8 cellular contexts compared by ENCODE assay signal in genomic region chr2:226995625-226996041, GRCh38.
DNase-seq lines count a peak whose midpoint lies in the region; ATAC-seq and TF ChIP-seq lines count a peak whose summit lies in the region.

No MANE protein-coding gene starts in this region.

- no peak for TF ChIP-seq CTCF in AG09309 (IDR thresholded peaks at IDR 0.05; ENCODE audit: control insufficient read depth, insufficient read depth, low read depth, low read length, missing control alignments)

- H3K4me3 ChIP-seq in AG09309 (ENCODE audit: control insufficient read depth, low read depth, low read length), result no peak overlapping the region

- H3K9me3 Mint-ChIP-seq in activated naive CD8-positive, alpha-beta T cell treated with anti-CD3 and anti-CD28 coated beads for 36 hours, result peaks cover 3% of the 10 kb centered on the region
- H3K9me3 Mint-ChIP-seq in memory B cell, result no peaks in the 10 kb centered on the region

- ATAC-seq in HG02571 (IDR thresholded peaks at IDR 0.05; ENCODE audit: unreplicated experiment) (peak; percentile 78), memory B cell (ENCODE audit: low read depth) (no peak), GM21526 (IDR thresholded peaks at IDR 0.05; ENCODE audit: low FRiP score, unreplicated experiment) (no peak), GM18519 (IDR thresholded peaks at IDR 0.05; ENCODE audit: low FRiP score, unreplicated experiment) (no peak)

- peak; percentile 68 for DNase-seq in AG09309 (ENCODE audit: low read depth)
- DNase-seq in activated naive CD8-positive, alpha-beta T cell treated with anti-CD3 and anti-CD28 coated beads for 36 hours, result peak; percentile 23
- no peak for DNase-seq in memory B cell (ENCODE audit: low spot score in 2 of 2)
- no peak for DNase-seq in NCI-H82 treated with DMSO at 0.1 percent for 48 hours (lab: John Stamatoyannopoulos, UW; ENCODE audit: unreplicated experiment)
- DNase-seq in NCI-H774 (lab: John Stamatoyannopoulos, UW), result no peak

- no peak overlapping the region for H3K4me3 Mint-ChIP-seq in activated naive CD8-positive, alpha-beta T cell treated with anti-CD3 and anti-CD28 coated beads for 36 hours
- H3K4me3 Mint-ChIP-seq in memory B cell, result no peak overlapping the region

- peaks cover 53% of the 10 kb centered on the region for H3K36me3 Mint-ChIP-seq in activated naive CD8-positive, alpha-beta T cell treated with anti-CD3 and anti-CD28 coated beads for 36 hours
- H3K36me3 Mint-ChIP-seq in memory B cell, result peaks cover 28% of the 10 kb centered on the region

- no peaks in the 10 kb centered on the region for H3K27me3 Mint-ChIP-seq in activated naive CD8-positive, alpha-beta T cell treated with anti-CD3 and anti-CD28 coated beads for 36 hours
- H3K27me3 Mint-ChIP-seq in memory B cell, result no peaks in the 10 kb centered on the region

- H3K27ac Mint-ChIP-seq in activated naive CD8-positive, alpha-beta T cell treated with anti-CD3 and anti-CD28 coated beads for 36 hours, result no peak overlapping the region
- H3K27ac Mint-ChIP-seq in memory B cell, result peak overlapping the region; percentile 14

- H3K4me1 Mint-ChIP-seq in activated naive CD8-positive, alpha-beta T cell treated with anti-CD3 and anti-CD28 coated beads for 36 hours, result peaks cover 9% of the 10 kb centered on the region
- H3K4me1 Mint-ChIP-seq in memory B cell, result no peaks in the 10 kb centered on the region

Comparison
In these comparisons a context has a peak if more than half of its experiments do, and no peak if none do; other contexts are left out.
1. DNase-seq: peak in AG09309 (single experiment) and activated naive CD8-positive, alpha-beta T cell treated with anti-CD3 and anti-CD28 coated beads for 36 hours (single experiment); none in memory B cell (0 of 2), NCI-H82 treated with DMSO at 0.1 percent for 48 hours (single experiment) and NCI-H774 (single experiment).